ENCODE assay signal across 18 cellular contexts in the genomic region with DNA sequence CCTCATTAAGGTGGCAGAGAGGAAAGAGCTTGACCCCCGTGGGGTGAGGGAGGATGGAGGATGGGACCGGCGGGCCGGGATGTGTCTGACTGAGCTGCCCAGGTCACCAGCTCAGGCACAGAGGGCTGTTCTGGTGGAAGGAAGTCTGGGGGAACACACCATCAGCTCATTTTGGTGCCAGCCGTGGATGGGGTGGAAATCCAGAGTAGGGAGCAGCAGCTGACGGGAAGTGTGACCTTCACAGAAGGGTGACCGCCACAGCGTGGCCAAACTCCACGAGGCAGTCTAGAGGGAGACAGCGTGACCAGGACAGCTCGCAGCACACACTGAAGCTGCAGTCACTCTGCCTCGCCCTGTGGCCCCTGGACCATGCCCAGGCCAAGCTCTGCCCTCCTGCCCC. TPM values are rescaled to one million over a fixed set of nuclear protein-coding genes. Genes with fewer than 3 reads are reported as not detected.
DNase-seq lines count a peak whose midpoint lies in the region; ATAC-seq and TF ChIP-seq lines count a peak whose summit lies in the region.
"Had no signal": no experiment of that assay in that cellular context is flagged by ENCODE, and none has a peak within 500 bp of the region (broad histone marks: within the 10 kb centered on the region; RNA-seq: fewer than 3 reads in every experiment).

No MANE protein-coding gene starts in this region.

- no peak overlapping the region for H3K27ac ChIP-seq in RWPE2 (ENCODE audit: poor library complexity, severe bottlenecking)
- no peak overlapping the region for H3K27ac ChIP-seq in lower lobe of right lung
- no peak overlapping the region for H3K27ac ChIP-seq in thyroid gland
- H3K27ac ChIP-seq: A549 had no signal

- no peak for TF ChIP-seq POLR2A in thyroid gland (IDR thresholded peaks at IDR 0.05)

- WGBS in thyroid gland, 2 donors: 54 to 57% methylated on average over 8 to 12 of the region's 12 CpGs

- H3K4me1 ChIP-seq in RWPE2 (ENCODE audit: insufficient read depth, poor library complexity, severe bottlenecking) (no peaks in the 10 kb centered on the region), lower lobe of right lung (peaks cover 10% of the 10 kb centered on the region), thyroid gland (peaks cover 21 to 42% of the 10 kb centered on the region in 2 donors)
- H3K4me1 ChIP-seq: A549, Caco-2, HAP-1 had no signal

- no peaks in the 10 kb centered on the region for H3K9me3 ChIP-seq in RWPE2 (ENCODE audit: severe bottlenecking)
- H3K9me3 ChIP-seq in lower lobe of right lung: no peaks in the 10 kb centered on the region
- no peaks in the 10 kb centered on the region for H3K9me3 ChIP-seq in thyroid gland
- H3K9me3 ChIP-seq: HAP-1 had no signal

- no peaks in the 10 kb centered on the region for H3K36me3 ChIP-seq in RWPE2 (ENCODE audit: low read depth)
- H3K36me3 ChIP-seq in lower lobe of right lung: no peaks in the 10 kb centered on the region
- H3K36me3 ChIP-seq in thyroid gland: no peaks in the 10 kb centered on the region
- H3K36me3 ChIP-seq: HAP-1 had no signal

- no peaks in the 10 kb centered on the region for H3K27me3 ChIP-seq in RWPE2 (ENCODE audit: insufficient read depth, poor library complexity, severe bottlenecking)
- peaks cover 4% of the 10 kb centered on the region for H3K27me3 ChIP-seq in lower lobe of right lung (ENCODE audit: low read depth)
- H3K27me3 ChIP-seq in thyroid gland: no peaks in the 10 kb centered on the region

- DNase-seq in Right ventricle myocardium superior: peak; percentile 46
- no peak for DNase-seq in cardiac septum (ENCODE audit: low spot score)
- DNase-seq in RWPE2 (ENCODE audit: low spot score): peak; percentile 49
- peak; percentile 45 for DNase-seq in lower lobe of right lung
- DNase-seq in thyroid gland: peak; percentile 54 to 68
- no peak for DNase-seq in DMS79 treated with DMSO at 0.1 percent for 48 hours (lab: John Stamatoyannopoulos, UW)
- DNase-seq in effector CD4-positive, alpha-beta T cell: no peak
- DNase-seq: Caco-2; CD4-positive, alpha-beta memory T cell; Kasumi-1; NCI-H1694 treated with DMSO at 0.1 percent for 48 hours; NCI-H446; NCI-H526; OCI-M1; SHP77 had no signal

- peak; percentile 23 for ATAC-seq in Right ventricle myocardium superior (ENCODE audit: poor library complexity)
- ATAC-seq in RWPE2 (ENCODE audit: low read depth): no peak
- ATAC-seq in lower lobe of right lung: no peak
- ATAC-seq: A549, GM23338 had no signal

- H3K4me3 ChIP-seq in RWPE2 (ENCODE audit: severe bottlenecking): no peak overlapping the region
- no peak overlapping the region for H3K4me3 ChIP-seq in lower lobe of right lung
- no peak overlapping the region for H3K4me3 ChIP-seq in thyroid gland (replicated peaks in 1 of 3)
- H3K4me3 ChIP-seq: A549, GM23338, HAP-1 had no signal

- intact Hi-C loops in Right ventricle myocardium superior (cut with DNase I) (loop anchor here (10.0 kb wide), 1 partner anchor 567 kb away; no protein-coding TSS in a partner anchor), cardiac septum (cut with DNase I) (loop anchor here (2.0 to 5.0 kb wide), 2 partner anchors 275 to 559 kb away; no protein-coding TSS in a partner anchor), lower lobe of right lung (cut with DNase I) (no loop called here), thyroid gland (cut with DNase I) (no loop called here)

- TF ChIP-seq CTCF in RWPE2 (IDR thresholded peaks at IDR 0.05; ENCODE audit: poor library complexity, severe bottlenecking) (no peak), lower lobe of right lung (IDR thresholded peaks at IDR 0.05) (no peak), thyroid gland (IDR thresholded peaks at IDR 0.05) (no peak)

RNA-seq across cellular contexts. Expression of a gene that starts 45.3 kb away (rescaled TPM):
- total RNA-seq in Right ventricle myocardium superior: 34.4 TPM
- 55.3 TPM for total RNA-seq in cardiac septum
- 101 TPM for total RNA-seq in lower lobe of right lung
- total RNA-seq in thyroid gland: 10 to 100 TPM; 61.7 to 90.9 (median 76.0) TPM

Comparison
In these comparisons a context has a peak if more than half of its experiments do, and no peak if none do; other contexts are left out.
1. DNase-seq: peak in Right ventricle myocardium superior (single experiment), RWPE2 (single experiment), lower lobe of right lung (single experiment) and thyroid gland (2 of 2); none in cardiac septum (single experiment), DMS79 treated with DMSO at 0.1 percent for 48 hours (single experiment) and effector CD4-positive, alpha-beta T cell (single experiment).
2. intact Hi-C loops: an anchor here in Right ventricle myocardium superior (10.0 kb wide) and cardiac septum (2.0 to 5.0 kb wide); none called in lower lobe of right lung and thyroid gland.